In the genomic region with DNA sequence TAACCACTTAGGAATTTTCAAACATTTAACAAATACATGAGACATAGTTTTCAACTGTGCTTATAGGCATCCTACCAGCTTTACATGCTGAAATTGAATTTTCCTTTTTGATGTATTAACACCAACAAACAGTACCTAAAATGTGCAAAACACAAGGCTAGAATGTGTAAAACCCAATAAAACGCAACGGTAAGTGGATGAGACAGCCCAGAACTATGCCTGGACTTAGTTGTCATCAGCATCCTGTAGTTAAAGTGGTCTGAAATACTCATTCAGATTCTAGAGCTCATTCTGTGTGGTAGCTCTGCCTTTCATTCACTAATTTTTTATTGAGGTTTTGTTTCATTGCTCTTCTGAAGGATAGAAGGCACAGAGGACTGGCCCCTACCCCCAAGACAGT, we compare ENCODE assay signal across 15 cellular contexts.
"Had no signal": no experiment of that assay in that cellular context is flagged by ENCODE, and none has a peak within 500 bp of the region (broad histone marks: within the 10 kb centered on the region; RNA-seq: fewer than 3 reads in every experiment).

No MANE protein-coding gene starts in this region.

- H3K9me3 Mint-ChIP-seq: activated B cell treated with CpG ODN at 0.5 μM for 24 hours; activated CD4-positive, alpha-beta T cell treated with anti-CD3 and anti-CD28 coated beads, Interleukin-2, amount 10 ng/mL, durations not matched to agents 24 days and 14 days; memory B cell; nephron had no signal

- H3K27ac Mint-ChIP-seq: activated B cell treated with CpG ODN at 0.5 μM for 24 hours; activated CD4-positive, alpha-beta T cell treated with anti-CD3 and anti-CD28 coated beads, Interleukin-2, amount 10 ng/mL, durations not matched to agents 24 days and 14 days; activated naive CD8-positive, alpha-beta T cell treated with anti-CD3 and anti-CD28 coated beads, Interleukin-2, amount 50 U/mL, for 24 hours; memory B cell; nephron had no signal

- H3K4me1 ChIP-seq: colonic mucosa, esophagus squamous epithelium, gastrocnemius medialis, heart right ventricle, left ventricle myocardium inferior, suprapubic skin had no signal

- H3K4me3 ChIP-seq: colonic mucosa, esophagus squamous epithelium, gastrocnemius medialis, heart right ventricle, left ventricle myocardium inferior, suprapubic skin, upper lobe of left lung had no signal

- H3K27ac ChIP-seq: colonic mucosa, esophagus squamous epithelium, gastrocnemius medialis, heart right ventricle, left ventricle myocardium inferior, suprapubic skin, upper lobe of left lung had no signal

- H3K36me3 ChIP-seq: colonic mucosa, esophagus squamous epithelium, gastrocnemius medialis, heart right ventricle, left ventricle myocardium inferior, suprapubic skin, upper lobe of left lung had no signal

- H3K4me3 Mint-ChIP-seq: activated B cell treated with CpG ODN at 0.5 μM for 24 hours; activated CD4-positive, alpha-beta T cell treated with anti-CD3 and anti-CD28 coated beads, Interleukin-2, amount 10 ng/mL, durations not matched to agents 24 days and 14 days; activated naive CD8-positive, alpha-beta T cell treated with anti-CD3 and anti-CD28 coated beads, Interleukin-2, amount 50 U/mL, for 24 hours; memory B cell; nephron had no signal

- H3K27me3 ChIP-seq: colonic mucosa, esophagus squamous epithelium, gastrocnemius medialis, heart right ventricle, suprapubic skin, upper lobe of left lung had no signal

- H3K9me3 ChIP-seq: colonic mucosa, esophagus squamous epithelium, gastrocnemius medialis, heart right ventricle, left ventricle myocardium inferior, suprapubic skin, upper lobe of left lung had no signal

- H3K27me3 Mint-ChIP-seq: activated CD4-positive, alpha-beta T cell treated with anti-CD3 and anti-CD28 coated beads, Interleukin-2, amount 10 ng/mL, durations not matched to agents 24 days and 14 days; activated naive CD8-positive, alpha-beta T cell treated with anti-CD3 and anti-CD28 coated beads, Interleukin-2, amount 50 U/mL, for 24 hours had no signal

- ATAC-seq: activated naive CD8-positive, alpha-beta T cell treated with anti-CD3 and anti-CD28 coated beads, Interleukin-2, amount 50 U/mL, for 24 hours; gastrocnemius medialis; heart right ventricle had no signal

- DNase-seq: activated B cell treated with CpG ODN at 0.5 μM for 24 hours; activated CD4-positive, alpha-beta T cell treated with anti-CD3 and anti-CD28 coated beads, Interleukin-2, amount 10 ng/mL, durations not matched to agents 24 days and 14 days; activated naive CD4-positive, alpha-beta T cell treated with Interleukin-2 at 50 U/mL for 16 hours; activated naive CD8-positive, alpha-beta T cell treated with anti-CD3 and anti-CD28 coated beads, Interleukin-2, amount 50 U/mL, for 24 hours; colonic mucosa; esophagus squamous epithelium; gastrocnemius medialis; heart right ventricle; left ventricle myocardium inferior; stimulated activated CD4-positive, alpha-beta T cell treated with anti-CD3 and anti-CD28 coated beads, Interleukin-2, amount 100 ng/mL, for 48 hours; stimulated activated naive CD4-positive, alpha-beta T cell treated with Interleukin-2 at 50 U/mL for 16 hours; upper lobe of left lung had no signal

- H3K4me1 Mint-ChIP-seq: activated B cell treated with CpG ODN at 0.5 μM for 24 hours; activated CD4-positive, alpha-beta T cell treated with anti-CD3 and anti-CD28 coated beads, Interleukin-2, amount 10 ng/mL, durations not matched to agents 24 days and 14 days; activated naive CD8-positive, alpha-beta T cell treated with anti-CD3 and anti-CD28 coated beads, Interleukin-2, amount 50 U/mL, for 24 hours; memory B cell had no signal
